Comparison of ENCODE assay signal across 1 cellular context in the genomic region with DNA sequence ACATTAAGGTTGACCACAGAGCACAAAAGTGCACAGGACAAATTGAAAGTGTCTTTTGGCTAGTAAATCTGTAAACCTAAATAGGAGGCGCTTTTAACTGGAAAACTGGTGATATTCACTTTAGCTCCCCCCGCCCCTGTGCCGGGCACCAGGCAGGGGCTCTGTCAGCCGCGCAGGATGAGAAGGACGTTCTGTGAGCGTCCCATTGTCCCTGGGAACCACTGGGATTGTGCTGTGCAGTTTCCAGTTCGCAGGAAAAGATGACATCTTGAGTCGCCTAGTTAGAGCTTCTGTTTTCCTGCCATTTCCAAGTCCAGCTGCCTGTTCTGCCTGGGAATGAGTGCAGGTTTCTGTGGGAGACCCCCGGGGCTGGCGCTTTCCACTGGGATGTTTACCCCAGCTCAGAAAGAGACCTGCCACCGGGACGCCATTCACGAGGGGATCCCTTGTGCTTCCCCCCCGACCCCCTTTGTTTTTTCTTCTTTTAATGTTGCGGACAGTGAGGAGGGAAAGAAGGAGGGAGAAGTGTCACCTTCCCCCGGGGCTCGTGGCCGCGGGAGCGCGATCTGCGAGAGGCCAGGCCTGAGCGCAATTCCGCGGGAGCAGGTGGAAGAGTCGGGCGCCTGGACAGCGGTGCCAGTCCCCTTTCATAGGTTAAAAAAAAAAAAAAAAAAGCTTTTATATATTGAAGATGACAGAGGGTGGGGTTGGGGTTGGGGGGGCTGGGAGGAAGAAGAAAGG.
TF ChIP-seq lines count a peak whose summit lies in the region.

No MANE protein-coding gene starts in this region.

TF ChIP-seq in WTC11, 78 proteins besides CTCF, POLR2A, EP300 and RAD21:
- TF ChIP-seq, protein P1, sequence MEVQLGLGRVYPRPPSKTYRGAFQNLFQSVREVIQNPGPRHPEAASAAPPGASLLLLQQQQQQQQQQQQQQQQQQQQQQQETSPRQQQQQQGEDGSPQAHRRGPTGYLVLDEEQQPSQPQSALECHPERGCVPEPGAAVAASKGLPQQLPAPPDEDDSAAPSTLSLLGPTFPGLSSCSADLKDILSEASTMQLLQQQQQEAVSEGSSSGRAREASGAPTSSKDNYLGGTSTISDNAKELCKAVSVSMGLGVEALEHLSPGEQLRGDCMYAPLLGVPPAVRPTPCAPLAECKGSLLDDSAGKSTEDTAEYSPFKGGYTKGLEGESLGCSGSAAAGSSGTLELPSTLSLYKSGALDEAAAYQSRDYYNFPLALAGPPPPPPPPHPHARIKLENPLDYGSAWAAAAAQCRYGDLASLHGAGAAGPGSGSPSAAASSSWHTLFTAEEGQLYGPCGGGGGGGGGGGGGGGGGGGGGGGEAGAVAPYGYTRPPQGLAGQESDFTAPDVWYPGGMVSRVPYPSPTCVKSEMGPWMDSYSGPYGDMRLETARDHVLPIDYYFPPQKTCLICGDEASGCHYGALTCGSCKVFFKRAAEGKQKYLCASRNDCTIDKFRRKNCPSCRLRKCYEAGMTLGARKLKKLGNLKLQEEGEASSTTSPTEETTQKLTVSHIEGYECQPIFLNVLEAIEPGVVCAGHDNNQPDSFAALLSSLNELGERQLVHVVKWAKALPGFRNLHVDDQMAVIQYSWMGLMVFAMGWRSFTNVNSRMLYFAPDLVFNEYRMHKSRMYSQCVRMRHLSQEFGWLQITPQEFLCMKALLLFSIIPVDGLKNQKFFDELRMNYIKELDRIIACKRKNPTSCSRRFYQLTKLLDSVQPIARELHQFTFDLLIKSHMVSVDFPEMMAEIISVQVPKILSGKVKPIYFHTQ (CRISPR knock-in tag; IDR thresholded peaks at IDR 0.05) = no peak
- TF ChIP-seq ELF4 (CRISPR knock-in tag; IDR thresholded peaks at IDR 0.05; ENCODE audit: low read depth) = no peak
- TF ChIP-seq, protein P2, sequence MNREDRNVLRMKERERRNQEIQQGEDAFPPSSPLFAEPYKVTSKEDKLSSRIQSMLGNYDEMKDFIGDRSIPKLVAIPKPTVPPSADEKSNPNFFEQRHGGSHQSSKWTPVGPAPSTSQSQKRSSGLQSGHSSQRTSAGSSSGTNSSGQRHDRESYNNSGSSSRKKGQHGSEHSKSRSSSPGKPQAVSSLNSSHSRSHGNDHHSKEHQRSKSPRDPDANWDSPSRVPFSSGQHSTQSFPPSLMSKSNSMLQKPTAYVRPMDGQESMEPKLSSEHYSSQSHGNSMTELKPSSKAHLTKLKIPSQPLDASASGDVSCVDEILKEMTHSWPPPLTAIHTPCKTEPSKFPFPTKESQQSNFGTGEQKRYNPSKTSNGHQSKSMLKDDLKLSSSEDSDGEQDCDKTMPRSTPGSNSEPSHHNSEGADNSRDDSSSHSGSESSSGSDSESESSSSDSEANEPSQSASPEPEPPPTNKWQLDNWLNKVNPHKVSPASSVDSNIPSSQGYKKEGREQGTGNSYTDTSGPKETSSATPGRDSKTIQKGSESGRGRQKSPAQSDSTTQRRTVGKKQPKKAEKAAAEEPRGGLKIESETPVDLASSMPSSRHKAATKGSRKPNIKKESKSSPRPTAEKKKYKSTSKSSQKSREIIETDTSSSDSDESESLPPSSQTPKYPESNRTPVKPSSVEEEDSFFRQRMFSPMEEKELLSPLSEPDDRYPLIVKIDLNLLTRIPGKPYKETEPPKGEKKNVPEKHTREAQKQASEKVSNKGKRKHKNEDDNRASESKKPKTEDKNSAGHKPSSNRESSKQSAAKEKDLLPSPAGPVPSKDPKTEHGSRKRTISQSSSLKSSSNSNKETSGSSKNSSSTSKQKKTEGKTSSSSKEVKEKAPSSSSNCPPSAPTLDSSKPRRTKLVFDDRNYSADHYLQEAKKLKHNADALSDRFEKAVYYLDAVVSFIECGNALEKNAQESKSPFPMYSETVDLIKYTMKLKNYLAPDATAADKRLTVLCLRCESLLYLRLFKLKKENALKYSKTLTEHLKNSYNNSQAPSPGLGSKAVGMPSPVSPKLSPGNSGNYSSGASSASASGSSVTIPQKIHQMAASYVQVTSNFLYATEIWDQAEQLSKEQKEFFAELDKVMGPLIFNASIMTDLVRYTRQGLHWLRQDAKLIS (CRISPR knock-in tag; IDR thresholded peaks at IDR 0.05; ENCODE audit: borderline replicate concordance) = no peak
